Comparison of ENCODE assay signal across 9 cellular contexts in the genomic region with DNA sequence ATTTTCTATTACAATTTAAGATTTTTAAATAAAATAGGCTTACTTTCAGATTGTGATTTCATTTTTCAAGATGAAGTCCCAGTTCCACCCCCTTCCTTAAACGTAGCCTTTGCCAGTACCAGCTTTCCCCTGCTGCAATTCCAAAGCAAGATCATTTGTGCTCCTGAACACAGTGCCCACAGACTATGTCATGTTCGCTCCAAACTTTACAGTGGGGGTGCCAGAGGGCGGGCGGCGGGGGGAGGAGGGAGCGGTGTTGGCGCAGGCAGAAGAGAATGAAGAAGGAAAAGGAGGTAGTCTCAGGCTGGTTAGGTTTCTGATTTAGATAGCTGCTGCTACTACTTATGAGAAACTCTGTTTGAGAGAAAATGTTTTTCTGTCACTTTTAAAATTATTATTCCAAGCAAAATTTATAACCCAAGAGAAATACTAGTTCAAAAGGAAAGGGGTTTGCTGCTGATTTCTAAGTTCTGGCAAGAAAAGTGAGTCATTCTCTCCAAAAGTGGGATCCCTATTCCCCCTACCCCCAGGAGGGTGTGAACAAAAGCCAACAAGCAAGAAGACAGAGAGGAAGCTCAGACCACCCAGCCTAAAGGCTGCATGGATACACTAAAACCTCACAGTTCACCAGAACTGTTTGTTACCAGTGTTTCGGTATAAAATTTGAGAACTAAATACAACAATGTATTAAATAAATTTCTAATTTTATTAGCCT.
DNase-seq lines count a peak whose midpoint lies in the region; ATAC-seq and TF ChIP-seq lines count a peak whose summit lies in the region.
"Had no signal": no experiment of that assay in that cellular context is flagged by ENCODE, and none has a peak within 500 bp of the region (broad histone marks: within the 10 kb centered on the region; RNA-seq: fewer than 3 reads in every experiment).

No MANE protein-coding gene starts in this region.

- no peak overlapping the region for H3K4me3 ChIP-seq in CD4-positive, CD25-positive, alpha-beta regulatory T cell (ENCODE audit: low read depth, low read length)
- H3K4me3 ChIP-seq in coronary artery, result peak overlapping the region; percentile 17

- peaks cover 14% of the 10 kb centered on the region for H3K36me3 Mint-ChIP-seq in CD4-positive, CD25-positive, alpha-beta regulatory T cell
- peaks cover 3% of the 10 kb centered on the region for H3K36me3 Mint-ChIP-seq in mesothelial cell of epicardium

- no peak overlapping the region for H3K27ac ChIP-seq in CD4-positive, CD25-positive, alpha-beta regulatory T cell (ENCODE audit: insufficient read depth, low read length, poor library complexity, severe bottlenecking)
- no peak overlapping the region for H3K27ac ChIP-seq in coronary artery

- H3K27ac Mint-ChIP-seq in CD4-positive, CD25-positive, alpha-beta regulatory T cell, result peak overlapping the region in 2 of 3 donors; percentile 28 to 80
- no peak overlapping the region for H3K27ac Mint-ChIP-seq in mesothelial cell of epicardium

- no peaks in the 10 kb centered on the region for H3K36me3 ChIP-seq in CD4-positive, CD25-positive, alpha-beta regulatory T cell (ENCODE audit: control insufficient read depth, insufficient read depth, low read length)

- H3K4me3 Mint-ChIP-seq in CD4-positive, CD25-positive, alpha-beta regulatory T cell, result no peak overlapping the region
- no peak overlapping the region for H3K4me3 Mint-ChIP-seq in mesothelial cell of epicardium

- no peak for ATAC-seq in CD4-positive, CD25-positive, alpha-beta regulatory T cell (ENCODE audit: low read depth in 2 of 2)
- ATAC-seq in GM21367 (IDR thresholded peaks at IDR 0.05; ENCODE audit: unreplicated experiment), result peak; percentile 53
- peak; percentile 42 for ATAC-seq in HG03108 (IDR thresholded peaks at IDR 0.05; ENCODE audit: unreplicated experiment)

- H3K27me3 Mint-ChIP-seq in CD4-positive, CD25-positive, alpha-beta regulatory T cell, result no peaks in the 10 kb centered on the region
- H3K27me3 Mint-ChIP-seq in mesothelial cell of epicardium (ENCODE audit: low read depth), result no peaks in the 10 kb centered on the region

- no peaks in the 10 kb centered on the region for H3K27me3 ChIP-seq in CD4-positive, CD25-positive, alpha-beta regulatory T cell (ENCODE audit: control insufficient read depth, insufficient read depth, low read length)

- H3K4me1 Mint-ChIP-seq in CD4-positive, CD25-positive, alpha-beta regulatory T cell, result peaks cover 12 to 53% (median 23%) of the 10 kb centered on the region in 4 donors
- peaks cover 4% of the 10 kb centered on the region for H3K4me1 Mint-ChIP-seq in mesothelial cell of epicardium

- no peaks in the 10 kb centered on the region for H3K9me3 ChIP-seq in CD4-positive, CD25-positive, alpha-beta regulatory T cell (ENCODE audit: control insufficient read depth in 2 of 2, low read length in 2 of 2)

- DNase-seq in CD4-positive, CD25-positive, alpha-beta regulatory T cell, result no peak
- DNase-seq in coronary artery (ENCODE audit: low spot score) (no peak), mesothelial cell of epicardium (ENCODE audit: low spot score in 2 of 2, unreplicated experiment in 2 of 2) (no peak), NCI-H2081 treated with DMSO at 0.1 percent for 48 hours (lab: John Stamatoyannopoulos, UW) (no peak), pons (ENCODE audit: low spot score) (no peak), NCI-H1417 treated with DMSO at 0.1 percent for 48 hours (lab: John Stamatoyannopoulos, UW) (no peak)
- DNase-seq: activated naive CD4-positive, alpha-beta T cell treated with Interleukin-2 at 50 U/mL for 16 hours had no signal

- peaks cover 4% of the 10 kb centered on the region for H3K4me1 ChIP-seq in CD4-positive, CD25-positive, alpha-beta regulatory T cell (ENCODE audit: control insufficient read depth, insufficient read depth, low read length, poor library complexity, severe bottlenecking)

- no peak for TF ChIP-seq CTCF in coronary artery (IDR thresholded peaks at IDR 0.05)
- no peak for TF ChIP-seq CTCF in mesothelial cell of epicardium (IDR thresholded peaks at IDR 0.05; ENCODE audit: unreplicated experiment)

- peaks cover 0 to 2% (median 0%) of the 10 kb centered on the region in 7 donors for H3K9me3 Mint-ChIP-seq in CD4-positive, CD25-positive, alpha-beta regulatory T cell
- no peaks in the 10 kb centered on the region for H3K9me3 Mint-ChIP-seq in mesothelial cell of epicardium

Comparison
In these comparisons a context has a peak if more than half of its experiments do, and no peak if none do; other contexts are left out.
1. ATAC-seq: peak in GM21367 (single experiment) and HG03108 (single experiment); none in CD4-positive, CD25-positive, alpha-beta regulatory T cell (0 of 2).